In the genomic region with DNA sequence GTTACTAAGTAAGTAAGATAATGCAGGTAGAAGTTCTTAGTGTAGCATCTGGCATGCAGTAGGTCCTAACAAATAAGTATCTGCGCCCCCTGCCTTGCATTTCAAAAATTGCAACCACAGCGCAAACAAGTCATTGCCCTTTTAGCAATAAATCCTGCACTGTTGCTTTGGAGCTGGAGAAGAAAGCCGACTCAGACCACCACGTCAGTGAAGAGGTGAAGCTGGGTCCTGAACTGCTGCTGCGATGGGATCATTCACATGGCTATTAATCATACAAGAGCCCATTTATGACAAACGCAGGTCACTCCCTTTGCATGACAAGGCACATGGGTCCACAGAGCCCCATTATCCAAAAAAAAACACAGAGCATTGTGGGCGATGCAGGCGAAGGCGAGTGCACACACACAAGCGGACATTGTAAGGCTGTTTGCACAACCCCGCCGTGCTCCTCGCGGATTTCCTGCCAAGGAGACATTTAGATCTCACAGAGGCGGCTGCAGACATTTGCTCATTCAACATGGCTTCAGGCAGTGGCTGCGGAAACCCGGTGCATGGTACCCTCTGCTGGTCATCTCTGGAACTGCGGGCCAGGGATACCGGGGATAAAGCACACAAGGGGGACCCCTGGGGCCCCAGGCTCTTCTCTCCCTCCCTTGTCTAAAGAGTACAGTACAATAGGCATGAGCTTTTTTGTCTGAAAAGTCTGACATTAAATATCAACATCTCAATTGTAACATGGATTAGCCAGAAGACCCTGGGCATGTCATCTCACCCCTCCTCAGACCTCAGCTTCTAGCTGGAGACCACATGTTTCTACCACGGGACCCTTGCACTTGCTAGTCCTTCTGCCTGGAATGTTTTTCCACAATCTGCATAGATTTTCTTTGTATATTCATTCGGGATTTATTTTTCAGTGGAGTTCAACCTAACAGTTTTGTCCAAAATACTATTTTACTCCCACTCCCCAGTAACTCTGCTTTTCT, we compare ENCODE assay signal across 8 cellular contexts. TPM values are rescaled to one million over a fixed set of nuclear protein-coding genes. Genes with fewer than 3 reads are reported as not detected.
DNase-seq lines count a peak whose midpoint lies in the region; ATAC-seq and TF ChIP-seq lines count a peak whose summit lies in the region.

No MANE protein-coding gene starts in this region.

- peaks cover 10% of the 10 kb centered on the region for H3K27me3 Mint-ChIP-seq in activated T-cell treated with anti-CD3 and anti-CD28 coated beads, Interleukin-2, amount 50 U/mL, for 4 hours (ENCODE audit: low read depth)
- peaks cover under 1 to 6% (median under 1%) of the 10 kb centered on the region in 5 donors for H3K27me3 Mint-ChIP-seq in naive thymus-derived CD4-positive, alpha-beta T cell
- H3K27me3 Mint-ChIP-seq in stimulated activated naive B cell treated with anti-CD40 and anti-IgM and Interleukin-4, amounts not matched to agents 10 μg/mL and 1 μg/mL and 100 μg/mL, for 72 hours = no peaks in the 10 kb centered on the region

- H3K9me3 ChIP-seq in HUES64 (ENCODE audit: insufficient read depth, low read depth, low read length) = no peaks in the 10 kb centered on the region
- H3K9me3 ChIP-seq in fibroblast of lung (ENCODE audit: control insufficient read depth, insufficient read depth, low read depth, low read length) = no peaks in the 10 kb centered on the region
- H3K9me3 ChIP-seq in naive thymus-derived CD4-positive, alpha-beta T cell (ENCODE audit: control insufficient read depth in 2 of 3, low read length in 3 of 3) = no peaks in the 10 kb centered on the region

- TF ChIP-seq CTCF in fibroblast of lung (conservative IDR thresholded peaks at IDR 0.05 in 1 of 2, IDR thresholded peaks at IDR 0.05 in 1 of 2; ENCODE audit: low read depth in 1 of 2, low read length in 2 of 2) = peak; percentile 97 to 98

- H3K36me3 Mint-ChIP-seq in activated T-cell treated with anti-CD3 and anti-CD28 coated beads, Interleukin-2, amount 50 U/mL, for 4 hours (ENCODE audit: insufficient read depth) = no peaks in the 10 kb centered on the region
- no peaks in the 10 kb centered on the region for H3K36me3 Mint-ChIP-seq in naive thymus-derived CD4-positive, alpha-beta T cell
- peaks cover 12 to 25% of the 10 kb centered on the region in 2 donors for H3K36me3 Mint-ChIP-seq in stimulated activated naive B cell treated with anti-CD40 and anti-IgM and Interleukin-4, amounts not matched to agents 10 μg/mL and 1 μg/mL and 100 μg/mL, for 72 hours

- H3K9me3 Mint-ChIP-seq in activated T-cell treated with anti-CD3 and anti-CD28 coated beads, Interleukin-2, amount 50 U/mL, for 4 hours = no peaks in the 10 kb centered on the region
- no peaks in the 10 kb centered on the region for H3K9me3 Mint-ChIP-seq in naive thymus-derived CD4-positive, alpha-beta T cell
- H3K9me3 Mint-ChIP-seq in stimulated activated naive B cell treated with anti-CD40 and anti-IgM and Interleukin-4, amounts not matched to agents 10 μg/mL and 1 μg/mL and 100 μg/mL, for 72 hours = no peaks in the 10 kb centered on the region

- H3K4me2 ChIP-seq in fibroblast of lung (ENCODE audit: extremely low read depth, insufficient read depth, low read length) = peak overlapping the region; percentile 92

- H3K4me1 Mint-ChIP-seq in activated T-cell treated with anti-CD3 and anti-CD28 coated beads, Interleukin-2, amount 50 U/mL, for 4 hours (ENCODE audit: low read depth) = peaks cover 9% of the 10 kb centered on the region
- peaks cover 0 to 4% (median 0%) of the 10 kb centered on the region in 7 donors for H3K4me1 Mint-ChIP-seq in naive thymus-derived CD4-positive, alpha-beta T cell
- peaks cover 8 to 20% of the 10 kb centered on the region in 2 donors for H3K4me1 Mint-ChIP-seq in stimulated activated naive B cell treated with anti-CD40 and anti-IgM and Interleukin-4, amounts not matched to agents 10 μg/mL and 1 μg/mL and 100 μg/mL, for 72 hours

- peak overlapping the region; percentile 84 for H2AFZ ChIP-seq in fibroblast of lung (ENCODE audit: low read length)

- H3K9ac ChIP-seq in HUES64 (ENCODE audit: low read depth, low read length) (peak overlapping the region; percentile 72), fibroblast of lung (ENCODE audit: insufficient read depth, low read length) (no peak overlapping the region)

- H3K4me1 ChIP-seq in HUES64 (ENCODE audit: insufficient read depth, low read length) (no peaks in the 10 kb centered on the region), fibroblast of lung (ENCODE audit: control insufficient read depth, extremely low read depth, insufficient read depth, low read length) (no peaks in the 10 kb centered on the region)
- H3K4me1 ChIP-seq in naive thymus-derived CD4-positive, alpha-beta T cell (ENCODE audit: control insufficient read depth in 2 of 2, insufficient read depth in 2 of 2, low read length in 2 of 2) = no peaks in the 10 kb centered on the region

- H4K20me1 ChIP-seq in fibroblast of lung (ENCODE audit: control insufficient read depth, extremely low read depth, insufficient read depth, low read length) = no peaks in the 10 kb centered on the region

- H3K4me3 ChIP-seq in HUES64 (ENCODE audit: low read length) (peak overlapping the region; percentile 59), fibroblast of lung (replicated peaks in 1 of 4; ENCODE audit: control extremely low read depth in 1 of 4, insufficient read depth in 1 of 4, low read depth in 3 of 4, low read length in 4 of 4) (peak overlapping the region; percentile 37 to 60 (median 49))
- H3K4me3 ChIP-seq in naive thymus-derived CD4-positive, alpha-beta T cell (ENCODE audit: low read length) = peak overlapping the region; percentile 78

- peak overlapping the region; percentile 41 to 90 (median 78) for H3K27ac Mint-ChIP-seq in naive thymus-derived CD4-positive, alpha-beta T cell
- peak overlapping the region; percentile 20 for H3K27ac Mint-ChIP-seq in stimulated activated naive B cell treated with anti-CD40 and anti-IgM and Interleukin-4, amounts not matched to agents 10 μg/mL and 1 μg/mL and 100 μg/mL, for 72 hours

- intact Hi-C loops in naive thymus-derived CD4-positive, alpha-beta T cell (cut with micrococcal nuclease) = loop anchor here (1.0 kb wide), 5 partner anchors 56 to 972 kb away; no protein-coding TSS in a partner anchor

- H3K4me3 Mint-ChIP-seq in activated T-cell treated with anti-CD3 and anti-CD28 coated beads, Interleukin-2, amount 50 U/mL, for 4 hours = peak overlapping the region; percentile 83
- H3K4me3 Mint-ChIP-seq in naive thymus-derived CD4-positive, alpha-beta T cell = peak overlapping the region; percentile 79 to 97 (median 90)
- H3K4me3 Mint-ChIP-seq in stimulated activated naive B cell treated with anti-CD40 and anti-IgM and Interleukin-4, amounts not matched to agents 10 μg/mL and 1 μg/mL and 100 μg/mL, for 72 hours = peak overlapping the region; percentile 85

- WGBS in HUES64 = 4% methylated on average over 21 of the region's 21 CpGs

- H3K27me3 ChIP-seq in HUES64 (ENCODE audit: insufficient read depth, low read length) = no peaks in the 10 kb centered on the region
- H3K27me3 ChIP-seq in fibroblast of lung (ENCODE audit: control insufficient read depth, insufficient read depth, low read length) = no peaks in the 10 kb centered on the region
- H3K27me3 ChIP-seq in naive thymus-derived CD4-positive, alpha-beta T cell (ENCODE audit: control insufficient read depth in 2 of 2, insufficient read depth in 2 of 2, low read length in 2 of 2) = no peaks in the 10 kb centered on the region

- no peaks in the 10 kb centered on the region for H3K79me2 ChIP-seq in fibroblast of lung (ENCODE audit: control insufficient read depth, insufficient read depth, low read length)

- H3K36me3 ChIP-seq in HUES64 (ENCODE audit: insufficient read depth, low read length) = no peaks in the 10 kb centered on the region
- H3K36me3 ChIP-seq in fibroblast of lung (ENCODE audit: control insufficient read depth, insufficient read depth, low read length) = no peaks in the 10 kb centered on the region
- no peaks in the 10 kb centered on the region for H3K36me3 ChIP-seq in naive thymus-derived CD4-positive, alpha-beta T cell (ENCODE audit: control insufficient read depth in 2 of 3, insufficient read depth in 3 of 3, low read length in 3 of 3)

- POLR2A ChIA-PET in naive thymus-derived CD4-positive, alpha-beta T cell (lab: Charles Lee) = interaction anchor here (1.4 kb wide), 1 partner anchor 668 kb away, joined by 3 read pairs; no protein-coding TSS in a partner anchor

- CTCF ChIA-PET in naive thymus-derived CD4-positive, alpha-beta T cell (lab: Charles Lee) = interaction anchor here (0.6 to 1.9 kb wide), 10 partner anchors 13 to 976 kb away, joined by 3 to 13 read pairs (median 3); a partner anchor contains a TSS

- peak; percentile 68 for DNase-seq in DMS153 treated with DMSO at 0.1 percent for 48 hours (lab: John Stamatoyannopoulos, UW; ENCODE audit: unreplicated experiment)
- peak; percentile 81 for DNase-seq in OCI-M1 (lab: John Stamatoyannopoulos, UW)
- peak; percentile 81 for DNase-seq in activated T-cell treated with anti-CD3 and anti-CD28 coated beads, Interleukin-2, amount 50 U/mL, for 4 hours
- DNase-seq in fibroblast of lung (ENCODE audit: low read depth in 2 of 2) = peak; percentile 69 to 80
- peak; percentile 72 to 91 (median 84) for DNase-seq in naive thymus-derived CD4-positive, alpha-beta T cell
- peak; percentile 81 for DNase-seq in stimulated activated naive B cell treated with anti-CD40 and anti-IgM and Interleukin-4, amounts not matched to agents 10 μg/mL and 1 μg/mL and 100 μg/mL, for 72 hours

- peak overlapping the region; percentile 25 for H3K27ac ChIP-seq in HUES64 (ENCODE audit: low read depth, low read length)
- no peak overlapping the region for H3K27ac ChIP-seq in fibroblast of lung (ENCODE audit: insufficient read depth, low read length)
- peak overlapping the region; percentile 36 for H3K27ac ChIP-seq in naive thymus-derived CD4-positive, alpha-beta T cell (ENCODE audit: low read depth, low read length)

- ATAC-seq in GM21526 (IDR thresholded peaks at IDR 0.05; ENCODE audit: low FRiP score, unreplicated experiment) = peak; percentile 92
- peak; percentile 91 to 92 for ATAC-seq in activated T-cell treated with anti-CD3 and anti-CD28 coated beads, Interleukin-2, amount 50 U/mL, for 4 hours
- ATAC-seq in naive thymus-derived CD4-positive, alpha-beta T cell = peak; percentile 94
- peak; percentile 91 to 92 for ATAC-seq in stimulated activated naive B cell treated with anti-CD40 and anti-IgM and Interleukin-4, amounts not matched to agents 10 μg/mL and 1 μg/mL and 100 μg/mL, for 72 hours (replicated peaks)

RNA-seq across cellular contexts. Expression of a gene that starts 56.7 kb away (rescaled TPM):
- polyA plus RNA-seq in HUES64 (2013, experiment 1 of 2) = 3.6 TPM
- polyA plus RNA-seq in HUES64 (2013, experiment 2 of 2) = 5.4 TPM
- 1 to 10 TPM in 2 of 3 donors, under 1 TPM in 1; 0.51 to 1.8 (median 1.8) TPM for total RNA-seq in activated T-cell treated with anti-CD3 and anti-CD28 coated beads, Interleukin-2, amount 50 U/mL, for 4 hours
- total RNA-seq in fibroblast of lung = 7.4 and 10.2 TPM in 2 replicates
- 3.6 and 6.3 TPM in 2 replicates for polyA plus RNA-seq in fibroblast of lung
- 3.1 and 4.1 TPM in 2 replicates for polyA plus RNA-seq in fibroblast of lung (2012)
- polyA minus RNA-seq in fibroblast of lung (ENCODE audit: low replicate concordance) = 1.1 TPM in 1 of 2 replicates, not detected in the other
- total RNA-seq in naive thymus-derived CD4-positive, alpha-beta T cell = 10 to 100 TPM in 1 of 5 experiments, 1 to 10 TPM in 2, under 1 TPM in 2; 0.16 to 48.7 (median 1.1) TPM
- polyA plus RNA-seq in naive thymus-derived CD4-positive, alpha-beta T cell = 1 to 10 TPM in 1 of 2 donors, under 1 TPM in 1; 0.70 to 1.6 TPM
